ENCODE assay signal across 23 cellular contexts in genomic region chr12:53012928-53013327, GRCh38. TPM values are rescaled to one million over a fixed set of nuclear protein-coding genes. Genes with fewer than 3 reads are reported as not detected.
DNase-seq lines count a peak whose midpoint lies in the region; ATAC-seq, FAIRE-seq and TF ChIP-seq lines count a peak whose summit lies in the region.
"Had no signal": no experiment of that assay in that cellular context is flagged by ENCODE, and none has a peak within 500 bp of the region (broad histone marks: within the 10 kb centered on the region; RNA-seq: fewer than 3 reads in every experiment).

No MANE protein-coding gene starts in this region.

- in situ Hi-C loops in HepG2 (cut with HindIII; ENCODE audit: extremely low pct_ligation_motif_present, low pct_unique_long_range_greater_than_20kb), result no loop called here

- peak overlapping the region; percentile 55 for H3K27ac Mint-ChIP-seq in CD8-positive, alpha-beta T cell
- H3K27ac Mint-ChIP-seq in activated naive CD8-positive, alpha-beta T cell treated with anti-CD3 and anti-CD28 coated beads for 36 hours, result peak overlapping the region; percentile 51
- no peak overlapping the region for H3K27ac Mint-ChIP-seq in natural killer cell
- H3K27ac Mint-ChIP-seq: GM23338 had no signal

- H3K27ac ChIP-seq in CD8-positive, alpha-beta T cell (ENCODE audit: low read depth, low read length), result no peak overlapping the region
- H3K27ac ChIP-seq in HUES64 (ENCODE audit: low read depth, low read length) (0 out of 2 replicates have a peak overlapping the region, but pooled peaks have one; percentile 28), HepG2 (ENCODE audit: extremely low read length, insufficient read depth, low read length) (peak overlapping the region; percentile 21)
- H3K27ac ChIP-seq: BLaER1 treated with 17β-estradiol and CSF1 and Interleukin-3, amounts not matched to agents 10 nM and 100 nM had no signal

- H3K36me3 ChIP-seq in CD8-positive, alpha-beta T cell (ENCODE audit: insufficient read depth, low read length), result peaks cover 13% of the 10 kb centered on the region
- H3K36me3 ChIP-seq in HUES64 (ENCODE audit: insufficient read depth, low read length) (peaks cover 91% of the 10 kb centered on the region), HepG2 (replicated peaks in 1 of 2; ENCODE audit: control insufficient read depth in 1 of 2, insufficient read depth in 2 of 2, low read length in 2 of 2) (peaks cover 1 to 59% of the 10 kb centered on the region in 2 experiments), H7 (replicated peaks; ENCODE audit: control insufficient read depth, insufficient read depth, low read length) (peaks cover 12% of the 10 kb centered on the region)

- peaks cover 40% of the 10 kb centered on the region for H3K4me1 ChIP-seq in CD8-positive, alpha-beta T cell (ENCODE audit: insufficient read depth, low read length)
- peaks cover 23% of the 10 kb centered on the region for H3K4me1 ChIP-seq in HUES64 (ENCODE audit: insufficient read depth, low read length)
- H3K4me1 ChIP-seq in HepG2 (ENCODE audit: insufficient read depth, low read length), result peaks cover 78% of the 10 kb centered on the region

- ATAC-seq in CD8-positive, alpha-beta T cell, result no peak
- no peak for ATAC-seq in HepG2
- ATAC-seq in natural killer cell, result no peak
- no peak for ATAC-seq in Right ventricle myocardium superior (ENCODE audit: poor library complexity)
- ATAC-seq: GM23338, HCT116, Panc1 had no signal

- TF ChIP-seq EP300 in HepG2 (IDR thresholded peaks at IDR 0.05; ENCODE audit: low read depth in 2 of 2, low read length in 2 of 2) (no peak), HepG2 (CRISPR knock-in tag; IDR thresholded peaks at IDR 0.05; ENCODE audit: borderline replicate concordance) (no peak)

- TF ChIP-seq CTCF in CD8-positive, alpha-beta T cell (IDR thresholded peaks at IDR 0.05), result no peak
- no peak for TF ChIP-seq CTCF in HepG2 (CRISPR knock-in tag; IDR thresholded peaks at IDR 0.05)
- TF ChIP-seq CTCF in natural killer cell (IDR thresholded peaks at IDR 0.05), result no peak

- peaks cover 94% of the 10 kb centered on the region for H3K79me2 ChIP-seq in HepG2 (ENCODE audit: insufficient read depth, low read length)

- no peak for TF ChIP-seq POLR2A in HepG2 (IDR thresholded peaks at IDR 0.05; ENCODE audit: insufficient read depth in 1 of 2, low read depth in 2 of 2, low read length in 2 of 2)

- H3K9me3 Mint-ChIP-seq in CD8-positive, alpha-beta T cell, result no peaks in the 10 kb centered on the region
- H3K9me3 Mint-ChIP-seq in activated naive CD8-positive, alpha-beta T cell treated with anti-CD3 and anti-CD28 coated beads for 36 hours, result no peaks in the 10 kb centered on the region
- H3K9me3 Mint-ChIP-seq in natural killer cell, result no peaks in the 10 kb centered on the region
- H3K9me3 Mint-ChIP-seq: CD8-positive, alpha-beta memory T cell; GM23338 had no signal

- no peaks in the 10 kb centered on the region for H3K27me3 Mint-ChIP-seq in CD8-positive, alpha-beta T cell (ENCODE audit: low read depth)
- H3K27me3 Mint-ChIP-seq in activated naive CD8-positive, alpha-beta T cell treated with anti-CD3 and anti-CD28 coated beads for 36 hours, result no peaks in the 10 kb centered on the region
- H3K27me3 Mint-ChIP-seq in natural killer cell (ENCODE audit: low read depth in 2 of 2), result no peaks in the 10 kb centered on the region
- H3K27me3 Mint-ChIP-seq: CD8-positive, alpha-beta memory T cell had no signal

- POLR2A ChIA-PET in CD8-positive, alpha-beta T cell (lab: Charles Lee), result interaction anchor here (1.7 kb wide), 1 partner anchor 34 kb away, joined by 4 read pairs; no protein-coding TSS in a partner anchor
- POLR2A ChIA-PET in HepG2 (lab: Yijun Ruan, JAX), result no interaction called here

- no peak overlapping the region for H3K4me3 ChIP-seq in CD8-positive, alpha-beta T cell (ENCODE audit: low read depth, low read length)
- no peak overlapping the region for H3K4me3 ChIP-seq in HUES64 (ENCODE audit: low read length)
- no peak overlapping the region for H3K4me3 ChIP-seq in HepG2 (replicated peaks in 1 of 3; ENCODE audit: insufficient read depth in 1 of 3, low read depth in 2 of 3, low read length in 3 of 3)
- H3K4me3 ChIP-seq in H7 (ENCODE audit: insufficient read depth, low read depth, low read length), result no peak overlapping the region
- H3K4me3 ChIP-seq: BLaER1 treated with 17β-estradiol and CSF1 and Interleukin-3, amounts not matched to agents 10 nM and 100 nM; GM23338; MG63 had no signal

- H3K9ac ChIP-seq in HUES64 (ENCODE audit: low read depth, low read length), result no peak overlapping the region
- no peak overlapping the region; the same call in 1 of the 2 replicates for H3K9ac ChIP-seq in HepG2 (ENCODE audit: insufficient read depth, low read depth, low read length)

- CTCF ChIA-PET in CD8-positive, alpha-beta T cell (lab: Charles Lee), result no interaction called here
- CTCF ChIA-PET in HepG2 (lab: Yijun Ruan, JAX; ENCODE audit: low intra/inter-chr PET ratio, low total read pairs), result no interaction called here

- no peak for FAIRE-seq in HepG2 (lab: Jason Lieb, UNC)
- FAIRE-seq: GM12891, HTR-8/SVneo had no signal

- 95% methylated on average over 3 of the region's 3 CpGs for WGBS in HUES64
- 86% methylated on average over 3 of the region's 3 CpGs for WGBS in HepG2 (ENCODE audit: low lambda C conversion rate)

- TF ChIP-seq RAD21 in HepG2 (CRISPR knock-in tag; IDR thresholded peaks at IDR 0.05), result no peak

- DNase-seq in CD8-positive, alpha-beta T cell, result no peak
- DNase-seq in activated naive CD8-positive, alpha-beta T cell treated with anti-CD3 and anti-CD28 coated beads for 36 hours, result no peak
- DNase-seq in HepG2 (ENCODE audit: low spot score) (no peak), H7 (no peak), natural killer cell (no peak), Right ventricle myocardium superior (no peak), AG08395 (ENCODE audit: low spot score) (no peak)
- DNase-seq: ACHN; Calu3; CD8-positive, alpha-beta memory T cell; DMS153; Kasumi-1; MG63; NCI-H1048; NCI-H1436; NCI-H187 treated with DMSO at 0.1 percent for 48 hours had no signal

- no peaks in the 10 kb centered on the region for H3K27me3 ChIP-seq in CD8-positive, alpha-beta T cell (ENCODE audit: insufficient read depth, low read length)
- no peaks in the 10 kb centered on the region for H3K27me3 ChIP-seq in HUES64 (ENCODE audit: insufficient read depth, low read length)
- no peaks in the 10 kb centered on the region; a peak in 1 of 5 replicates for H3K27me3 ChIP-seq in HepG2 (ENCODE audit: control insufficient read depth in 1 of 2, insufficient read depth in 2 of 2, low read length in 2 of 2)
- H3K27me3 ChIP-seq in H7 (ENCODE audit: control insufficient read depth, insufficient read depth, low read length), result no peaks in the 10 kb centered on the region
- H3K27me3 ChIP-seq: BLaER1 treated with 17β-estradiol and CSF1 and Interleukin-3, amounts not matched to agents 10 nM and 100 nM; MG63 had no signal

- peaks cover 90% of the 10 kb centered on the region for H4K20me1 ChIP-seq in HepG2 (ENCODE audit: insufficient read depth, low read length)

- intact Hi-C loops in CD8-positive, alpha-beta T cell (cut with DNase I, micrococcal nuclease), result no loop called here
- intact Hi-C loops in HepG2 (cut with micrococcal nuclease; ENCODE audit: unreplicated experiment), result no loop called here
- intact Hi-C loops in natural killer cell (cut with micrococcal nuclease), result no loop called here
- intact Hi-C loops in Right ventricle myocardium superior (cut with DNase I), result no loop called here

- H3K4me1 Mint-ChIP-seq in CD8-positive, alpha-beta T cell (ENCODE audit: low read depth), result peaks cover 65% of the 10 kb centered on the region
- peaks cover 55% of the 10 kb centered on the region for H3K4me1 Mint-ChIP-seq in activated naive CD8-positive, alpha-beta T cell treated with anti-CD3 and anti-CD28 coated beads for 36 hours
- peaks cover 42 to 48% of the 10 kb centered on the region in 2 donors for H3K4me1 Mint-ChIP-seq in natural killer cell

- no peak overlapping the region for H3K4me2 ChIP-seq in HepG2 (ENCODE audit: low read depth, low read length)
- H3K4me2 ChIP-seq: BLaER1 treated with 17β-estradiol and CSF1 and Interleukin-3, amounts not matched to agents 10 nM and 100 nM; GM23338 had no signal

- peaks cover 58% of the 10 kb centered on the region for H3K36me3 Mint-ChIP-seq in CD8-positive, alpha-beta T cell
- peaks cover 76% of the 10 kb centered on the region for H3K36me3 Mint-ChIP-seq in activated naive CD8-positive, alpha-beta T cell treated with anti-CD3 and anti-CD28 coated beads for 36 hours
- H3K36me3 Mint-ChIP-seq in natural killer cell, result peaks cover 7% of the 10 kb centered on the region

- BruUV-seq in HepG2 (replicated peaks; lab: Mats Ljungman, UMichigan), result no TSS peak

- H3K4me3 Mint-ChIP-seq in CD8-positive, alpha-beta T cell, result no peak overlapping the region
- H3K4me3 Mint-ChIP-seq in activated naive CD8-positive, alpha-beta T cell treated with anti-CD3 and anti-CD28 coated beads for 36 hours, result no peak overlapping the region
- no peak overlapping the region for H3K4me3 Mint-ChIP-seq in natural killer cell
- H3K4me3 Mint-ChIP-seq: CD8-positive, alpha-beta memory T cell; GM23338 had no signal

- no peak overlapping the region for H2AFZ ChIP-seq in HepG2 (ENCODE audit: low read length)
- H2AFZ ChIP-seq: GM23338 had no signal

- no peaks in the 10 kb centered on the region for H3K9me3 ChIP-seq in CD8-positive, alpha-beta T cell (ENCODE audit: low read length)
- H3K9me3 ChIP-seq in HUES64 (ENCODE audit: insufficient read depth, low read depth, low read length) (no peaks in the 10 kb centered on the region), HepG2 (ENCODE audit: low read length) (no peaks in the 10 kb centered on the region)
- H3K9me3 ChIP-seq: BLaER1 treated with 17β-estradiol and CSF1 and Interleukin-3, amounts not matched to agents 10 nM and 100 nM; MG63 had no signal

RNA-seq across cellular contexts. Expression of gene EIF4B, which starts 6.7 kb away (rescaled TPM):
- total RNA-seq in CD8-positive, alpha-beta T cell, result 100 to 1,000 TPM; 709 to 741 TPM
- 342 TPM for polyA plus RNA-seq in HUES64 (2013, experiment 1 of 2)
- polyA plus RNA-seq in HUES64 (2013, experiment 2 of 2), result 381 TPM
- total RNA-seq in activated naive CD8-positive, alpha-beta T cell treated with anti-CD3 and anti-CD28 coated beads for 36 hours, result 100 to 1,000 TPM; 704 to 720 TPM
- 548 and 779 TPM in 2 replicates for total RNA-seq in HepG2 (2016; rRNA removed; fragmentation: Illumina TruSeq; extraction: Trizol)
- 127 and 150 TPM in 2 replicates for total RNA-seq in HepG2 (2016; cell fraction: cytosol; rRNA removed; fragmentation: Illumina TruSeq; extraction: Trizol; ENCODE audit: low read depth)
- 568 and 746 TPM in 2 replicates for total RNA-seq in HepG2 (2016; cell fraction: insoluble cytoplasmic fraction; rRNA removed; fragmentation: Illumina TruSeq; extraction: Trizol)
- total RNA-seq in HepG2 (2016; cell fraction: membrane; rRNA removed; fragmentation: Illumina TruSeq; extraction: Trizol), result 454 and 551 TPM in 2 replicates
- 263 and 291 TPM in 2 replicates for total RNA-seq in HepG2 (2016; cell fraction: nucleus; rRNA removed; fragmentation: Illumina TruSeq; extraction: Trizol)
- 327 and 416 TPM in 2 replicates for polyA plus RNA-seq in HepG2 (2011; rRNA removed)
- 501 and 516 TPM in 2 replicates for polyA plus RNA-seq in HepG2 (2011; cell fraction: cytosol; rRNA removed)
- polyA plus RNA-seq in HepG2 (2011; cell fraction: nucleus; rRNA removed), result 203 and 222 TPM in 2 replicates
- 450 and 479 TPM in 2 replicates for polyA plus RNA-seq in HepG2 (2012)
- polyA plus RNA-seq in HepG2 (2016; cell fraction: cytosol; fragmentation: Illumina TruSeq; extraction: Trizol; ENCODE audit: low read depth), result 74.7 and 91.4 TPM in 2 replicates
- polyA plus RNA-seq in HepG2 (2016; cell fraction: insoluble cytoplasmic fraction; fragmentation: Illumina TruSeq; extraction: Trizol; ENCODE audit: low read depth), result 445 and 458 TPM in 2 replicates
- 254 and 316 TPM in 2 replicates for polyA plus RNA-seq in HepG2 (2016; cell fraction: membrane; fragmentation: Illumina TruSeq; extraction: Trizol; ENCODE audit: low read depth)
- 258 and 266 TPM in 2 replicates for polyA plus RNA-seq in HepG2 (2016; cell fraction: nucleus; fragmentation: Illumina TruSeq; extraction: Trizol; ENCODE audit: insufficient read depth, low read depth)
- 738 and 1,247 TPM in 2 replicates for polyA minus RNA-seq in HepG2 (2011; rRNA and poly(A)+ RNA removed; ENCODE audit: low replicate concordance)
- 496 and 595 TPM in 2 replicates for polyA minus RNA-seq in HepG2 (2011; cell fraction: cytosol; rRNA and poly(A)+ RNA removed)
- polyA minus RNA-seq in HepG2 (2011; cell fraction: nucleus; rRNA and poly(A)+ RNA removed), result 250 and 365 TPM in 2 replicates
- total RNA-seq in H7 (2014; rRNA removed; shearing (Covaris generic)), result 581 and 770 TPM in 2 replicates
- total RNA-seq in natural killer cell, result 100 to 1,000 TPM; 505 to 537 (median 518) TPM
- 434 TPM for total RNA-seq in Right ventricle myocardium superior

RNA-seq across cellular contexts. Expression of gene TNS2, which starts 36.9 kb away (rescaled TPM):
- 1 to 10 TPM; 2.5 to 3.2 TPM for total RNA-seq in CD8-positive, alpha-beta T cell
- polyA plus RNA-seq in HUES64 (2013, experiment 1 of 2), result 4.4 TPM
- polyA plus RNA-seq in HUES64 (2013, experiment 2 of 2), result 9.8 TPM
- 1 to 10 TPM; 1.5 to 2.6 TPM for total RNA-seq in activated naive CD8-positive, alpha-beta T cell treated with anti-CD3 and anti-CD28 coated beads for 36 hours
- total RNA-seq in HepG2 (2016; rRNA removed; fragmentation: Illumina TruSeq; extraction: Trizol) (3.2 and 8.9 TPM in 2 replicates), natural killer cell (1 to 10 TPM in 2 of 3 donors, under 1 TPM in 1; 0.95 to 1.8 (median 1.0) TPM), Right ventricle myocardium superior (107 TPM)
- total RNA-seq in HepG2 (2016; cell fraction: cytosol; rRNA removed; fragmentation: Illumina TruSeq; extraction: Trizol; ENCODE audit: low read depth), result 3.1 and 5.0 TPM in 2 replicates
- total RNA-seq in HepG2 (2016; cell fraction: insoluble cytoplasmic fraction; rRNA removed; fragmentation: Illumina TruSeq; extraction: Trizol), result 2.8 and 9.5 TPM in 2 replicates
- 3.1 and 3.8 TPM in 2 replicates for total RNA-seq in HepG2 (2016; cell fraction: membrane; rRNA removed; fragmentation: Illumina TruSeq; extraction: Trizol)
- 13.3 and 14.8 TPM in 2 replicates for total RNA-seq in HepG2 (2016; cell fraction: nucleus; rRNA removed; fragmentation: Illumina TruSeq; extraction: Trizol)
- polyA plus RNA-seq in HepG2 (2011; rRNA removed), result 18.0 and 20.4 TPM in 2 replicates
- polyA plus RNA-seq in HepG2 (2011; cell fraction: cytosol; rRNA removed), result 3.9 and 6.8 TPM in 2 replicates
- 181 and 258 TPM in 2 replicates for polyA plus RNA-seq in HepG2 (2011; cell fraction: nucleus; rRNA removed)
- 13.0 and 15.3 TPM in 2 replicates for polyA plus RNA-seq in HepG2 (2012)
- polyA plus RNA-seq in HepG2 (2016; cell fraction: cytosol; fragmentation: Illumina TruSeq; extraction: Trizol; ENCODE audit: low read depth), result 0.96 and 1.4 TPM in 2 replicates
- polyA plus RNA-seq in HepG2 (2016; cell fraction: insoluble cytoplasmic fraction; fragmentation: Illumina TruSeq; extraction: Trizol; ENCODE audit: low read depth), result 5.7 and 8.2 TPM in 2 replicates
- 2.0 and 4.2 TPM in 2 replicates for polyA plus RNA-seq in HepG2 (2016; cell fraction: membrane; fragmentation: Illumina TruSeq; extraction: Trizol; ENCODE audit: low read depth)
- polyA plus RNA-seq in HepG2 (2016; cell fraction: nucleus; fragmentation: Illumina TruSeq; extraction: Trizol; ENCODE audit: insufficient read depth, low read depth), result 34.1 and 49.0 TPM in 2 replicates
- polyA minus RNA-seq in HepG2 (2011; rRNA and poly(A)+ RNA removed; ENCODE audit: low replicate concordance), result 34.0 and 38.3 TPM in 2 replicates
- 9.9 and 10.3 TPM in 2 replicates for polyA minus RNA-seq in HepG2 (2011; cell fraction: cytosol; rRNA and poly(A)+ RNA removed)
- polyA minus RNA-seq in HepG2 (2011; cell fraction: nucleus; rRNA and poly(A)+ RNA removed), result 63.8 and 80.3 TPM in 2 replicates
- 7.6 and 8.7 TPM in 2 replicates for total RNA-seq in H7 (2014; rRNA removed; shearing (Covaris generic))

Comparison
In these comparisons a context has a peak if more than half of its experiments do, and no peak if none do; other contexts are left out.
1. H3K27ac Mint-ChIP-seq: peak in CD8-positive, alpha-beta T cell (single experiment) and activated naive CD8-positive, alpha-beta T cell treated with anti-CD3 and anti-CD28 coated beads for 36 hours (single experiment); none in natural killer cell (0 of 2).